1 cellular context compared by ENCODE assay signal in the genomic region with DNA sequence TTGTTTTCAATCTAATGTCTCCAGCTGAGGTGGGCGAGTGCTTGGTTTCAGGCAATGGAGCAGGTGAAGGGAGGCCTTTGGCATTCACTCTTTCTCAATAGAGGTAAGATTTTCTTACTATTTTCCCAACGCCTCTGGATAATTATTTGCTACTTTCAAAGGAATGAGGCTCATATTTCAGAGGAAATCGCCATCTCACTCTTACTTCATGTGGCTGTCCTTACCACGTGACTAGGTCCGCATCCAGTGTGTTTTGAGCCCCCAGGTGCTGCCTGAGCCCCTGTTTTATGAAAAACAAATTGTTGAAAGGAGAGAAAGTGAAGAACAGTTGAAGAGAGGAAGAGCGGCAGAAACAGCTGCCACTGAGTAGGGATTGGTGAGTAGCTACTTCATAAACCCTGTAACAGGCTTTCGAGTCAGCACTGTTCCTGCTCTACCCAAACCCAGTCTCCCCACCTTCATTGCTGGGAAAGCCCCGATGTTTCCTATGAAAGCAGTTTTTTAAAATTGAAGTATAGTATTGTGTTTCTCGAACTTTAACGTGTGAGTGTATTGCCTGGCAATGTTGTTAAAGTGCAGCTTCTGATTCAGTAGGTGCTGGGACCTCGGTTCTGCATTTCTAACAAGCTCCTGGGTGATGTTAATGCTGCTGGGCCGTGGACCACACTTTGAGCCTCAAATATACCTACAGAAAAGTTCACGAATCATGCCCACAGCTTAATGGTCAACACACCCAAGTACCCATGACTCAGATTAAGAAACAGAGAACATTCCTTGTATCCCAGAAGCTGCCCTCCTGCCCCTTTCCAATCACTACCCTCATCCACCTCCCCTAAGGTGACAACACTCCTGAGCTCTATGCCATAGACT.
TF ChIP-seq lines count a peak whose summit lies in the region.

No MANE protein-coding gene starts in this region.

TF ChIP-seq in GM23338, 12 proteins besides CTCF, POLR2A, EP300 and RAD21:
- TF ChIP-seq, protein P1, sequence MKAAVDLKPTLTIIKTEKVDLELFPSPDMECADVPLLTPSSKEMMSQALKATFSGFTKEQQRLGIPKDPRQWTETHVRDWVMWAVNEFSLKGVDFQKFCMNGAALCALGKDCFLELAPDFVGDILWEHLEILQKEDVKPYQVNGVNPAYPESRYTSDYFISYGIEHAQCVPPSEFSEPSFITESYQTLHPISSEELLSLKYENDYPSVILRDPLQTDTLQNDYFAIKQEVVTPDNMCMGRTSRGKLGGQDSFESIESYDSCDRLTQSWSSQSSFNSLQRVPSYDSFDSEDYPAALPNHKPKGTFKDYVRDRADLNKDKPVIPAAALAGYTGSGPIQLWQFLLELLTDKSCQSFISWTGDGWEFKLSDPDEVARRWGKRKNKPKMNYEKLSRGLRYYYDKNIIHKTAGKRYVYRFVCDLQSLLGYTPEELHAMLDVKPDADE (IDR thresholded peaks at IDR 0.05) = no peak
